ENCODE assay signal across 9 cellular contexts in genomic region chr6:27604986-27605385, GRCh38.
DNase-seq lines count a peak whose midpoint lies in the region; ATAC-seq and TF ChIP-seq lines count a peak whose summit lies in the region.
"Had no signal": no experiment of that assay in that cellular context is flagged by ENCODE, and none has a peak within 500 bp of the region (broad histone marks: within the 10 kb centered on the region; RNA-seq: fewer than 3 reads in every experiment).

No MANE protein-coding gene starts in this region.

- H3K9me3 ChIP-seq in SJSA1 (replicated peaks), result no peaks in the 10 kb centered on the region
- no peaks in the 10 kb centered on the region for H3K9me3 ChIP-seq in fibroblast of lung (ENCODE audit: control insufficient read depth, insufficient read depth, low read depth, low read length)

- DNase-seq in activated T-cell treated with anti-CD3 and anti-CD28 coated beads, Interleukin-2, amount 50 U/mL, for 72 hours, result no peak
- no peak for DNase-seq in activated T-cell treated with anti-CD3 and anti-CD28 coated beads, Interleukin-2, amount 50 U/mL, for 1 hour
- DNase-seq in SJSA1 (ENCODE audit: low read depth in 1 of 2, low spot score in 2 of 2) (no peak), fibroblast of lung (ENCODE audit: low read depth in 2 of 2) (peak in 1 of 2 donors; percentile 17)
- no peak for DNase-seq in stimulated activated naive B cell treated with anti-CD40 and anti-IgM and Interleukin-4, amounts not matched to agents 10 μg/mL and 1 μg/mL and 100 μg/mL, for 72 hours
- no peak for DNase-seq in stimulated activated naive CD4-positive, alpha-beta T cell (lab: John Stamatoyannopoulos, UW)
- DNase-seq: KBM-7 had no signal

- H3K9me3 Mint-ChIP-seq in activated T-cell treated with anti-CD3 and anti-CD28 coated beads, Interleukin-2, amount 50 U/mL, for 72 hours, result no peaks in the 10 kb centered on the region
- H3K9me3 Mint-ChIP-seq in stimulated activated naive B cell treated with anti-CD40 and anti-IgM and Interleukin-4, amounts not matched to agents 10 μg/mL and 1 μg/mL and 100 μg/mL, for 72 hours, result peaks cover 0 to 1% of the 10 kb centered on the region in 2 donors

- H3K36me3 ChIP-seq in SJSA1, result no peaks in the 10 kb centered on the region
- no peaks in the 10 kb centered on the region for H3K36me3 ChIP-seq in fibroblast of lung (ENCODE audit: control insufficient read depth, insufficient read depth, low read length)

- H3K4me3 Mint-ChIP-seq in activated T-cell treated with anti-CD3 and anti-CD28 coated beads, Interleukin-2, amount 50 U/mL, for 72 hours, result peak overlapping the region; percentile 75 to 79
- H3K4me3 Mint-ChIP-seq in stimulated activated naive B cell treated with anti-CD40 and anti-IgM and Interleukin-4, amounts not matched to agents 10 μg/mL and 1 μg/mL and 100 μg/mL, for 72 hours, result peak overlapping the region in 1 of 2 donors; percentile 72

- H3K36me3 Mint-ChIP-seq in activated T-cell treated with anti-CD3 and anti-CD28 coated beads, Interleukin-2, amount 50 U/mL, for 72 hours (ENCODE audit: insufficient read depth in 2 of 2), result peaks cover 0 to 5% of the 10 kb centered on the region in 2 donors
- peaks cover 0 to 6% of the 10 kb centered on the region in 2 donors for H3K36me3 Mint-ChIP-seq in stimulated activated naive B cell treated with anti-CD40 and anti-IgM and Interleukin-4, amounts not matched to agents 10 μg/mL and 1 μg/mL and 100 μg/mL, for 72 hours

- H3K27me3 ChIP-seq in SJSA1 (replicated peaks) (no peaks in the 10 kb centered on the region), fibroblast of lung (ENCODE audit: control insufficient read depth, insufficient read depth, low read length) (no peaks in the 10 kb centered on the region)

- H3K4me3 ChIP-seq in SJSA1, result peak overlapping the region; percentile 5; the same call in 1 of the 2 replicates
- H3K4me3 ChIP-seq in fibroblast of lung (replicated peaks in 1 of 4; ENCODE audit: control extremely low read depth in 1 of 4, insufficient read depth in 1 of 4, low read depth in 3 of 4, low read length in 4 of 4), result peak overlapping the region; percentile 30 to 63 (median 46)

- peak overlapping the region; percentile 93 for H3K27ac Mint-ChIP-seq in activated T-cell treated with anti-CD3 and anti-CD28 coated beads, Interleukin-2, amount 50 U/mL, for 72 hours
- H3K27ac Mint-ChIP-seq in stimulated activated naive B cell treated with anti-CD40 and anti-IgM and Interleukin-4, amounts not matched to agents 10 μg/mL and 1 μg/mL and 100 μg/mL, for 72 hours, result peak overlapping the region; percentile 25

- H3K9ac ChIP-seq in fibroblast of lung (ENCODE audit: insufficient read depth, low read length), result no peak overlapping the region

- H3K27ac ChIP-seq in SJSA1, result no peak overlapping the region
- H3K27ac ChIP-seq in fibroblast of lung (ENCODE audit: insufficient read depth, low read length), result no peak overlapping the region

- no peak for TF ChIP-seq CTCF in fibroblast of lung (conservative IDR thresholded peaks at IDR 0.05 in 1 of 2, IDR thresholded peaks at IDR 0.05 in 1 of 2; ENCODE audit: low read depth in 1 of 2, low read length in 2 of 2)

- H3K4me1 ChIP-seq in SJSA1 (replicated peaks) (no peaks in the 10 kb centered on the region), fibroblast of lung (ENCODE audit: control insufficient read depth, extremely low read depth, insufficient read depth, low read length) (no peaks in the 10 kb centered on the region)

- peaks cover 54% of the 10 kb centered on the region for H3K27me3 Mint-ChIP-seq in activated T-cell treated with anti-CD3 and anti-CD28 coated beads, Interleukin-2, amount 50 U/mL, for 72 hours (ENCODE audit: low read depth)
- H3K27me3 Mint-ChIP-seq in stimulated activated naive B cell treated with anti-CD40 and anti-IgM and Interleukin-4, amounts not matched to agents 10 μg/mL and 1 μg/mL and 100 μg/mL, for 72 hours, result peaks cover 56 to 69% of the 10 kb centered on the region in 2 donors

- H4K20me1 ChIP-seq in fibroblast of lung (ENCODE audit: control insufficient read depth, extremely low read depth, insufficient read depth, low read length), result no peaks in the 10 kb centered on the region

- peaks cover 39% of the 10 kb centered on the region for H3K4me1 Mint-ChIP-seq in activated T-cell treated with anti-CD3 and anti-CD28 coated beads, Interleukin-2, amount 50 U/mL, for 72 hours (ENCODE audit: low read depth)
- H3K4me1 Mint-ChIP-seq in stimulated activated naive B cell treated with anti-CD40 and anti-IgM and Interleukin-4, amounts not matched to agents 10 μg/mL and 1 μg/mL and 100 μg/mL, for 72 hours, result peaks cover 6 to 8% of the 10 kb centered on the region in 2 donors

- peak overlapping the region; percentile 40 for H2AFZ ChIP-seq in fibroblast of lung (ENCODE audit: low read length)

- no peak for ATAC-seq in activated T-cell treated with anti-CD3 and anti-CD28 coated beads, Interleukin-2, amount 50 U/mL, for 72 hours (replicated peaks in 1 of 2)
- ATAC-seq in stimulated activated naive B cell treated with anti-CD40 and anti-IgM and Interleukin-4, amounts not matched to agents 10 μg/mL and 1 μg/mL and 100 μg/mL, for 72 hours (replicated peaks), result no peak
- ATAC-seq in HG03025 (IDR thresholded peaks at IDR 0.05; ENCODE audit: low FRiP score, unreplicated experiment), result no peak
- ATAC-seq in HG02884 (IDR thresholded peaks at IDR 0.05; ENCODE audit: unreplicated experiment), result no peak

- H3K4me2 ChIP-seq in fibroblast of lung (ENCODE audit: extremely low read depth, insufficient read depth, low read length), result peak overlapping the region; percentile 61

- no peaks in the 10 kb centered on the region for H3K79me2 ChIP-seq in fibroblast of lung (ENCODE audit: control insufficient read depth, insufficient read depth, low read length)
